In genomic region chr3:150925751-150926201, GRCh38 we compare ENCODE assay signal across 9 cellular contexts. TPM values are rescaled to one million over a fixed set of nuclear protein-coding genes. Genes with fewer than 3 reads are reported as not detected.
A peak's percentile ranks its signal among the peaks of the same experiment; 100 is the strongest.
DNase-seq lines count a peak whose midpoint lies in the region; ATAC-seq and TF ChIP-seq lines count a peak whose summit lies in the region.
"Had no signal": no experiment of that assay in that cellular context is flagged by ENCODE, and none has a peak within 500 bp of the region (broad histone marks: within the 10 kb centered on the region; RNA-seq: fewer than 3 reads in every experiment).

No MANE protein-coding gene starts in this region.

- intact Hi-C loops in dorsolateral prefrontal cortex (cut with DNase I): no loop called here

- H3K27ac ChIP-seq in dorsolateral prefrontal cortex: no peak overlapping the region
- H3K27ac ChIP-seq: ovary had no signal

- peak in 38 of 56 donors; percentile 7 to 46 (median 32) for TF ChIP-seq CTCF in dorsolateral prefrontal cortex (IDR thresholded peaks at IDR 0.05 in 54 of 56, conservative IDR thresholded peaks at IDR 0.05 in 2 of 56; ENCODE audit: low read depth in 1 of 56, partially characterized antibody in 56 of 56)

- peak; percentile 85 for ATAC-seq in HG02678 (IDR thresholded peaks at IDR 0.05; ENCODE audit: unreplicated experiment)
- peak; percentile 53 to 67 for ATAC-seq in activated CD4-positive, CD25-positive, alpha-beta regulatory T cell treated with anti-CD3 and anti-CD28 coated beads, Interleukin-2, amount 50 U/mL, for 24 hours
- peak; percentile 87 for ATAC-seq in stimulated activated naive CD8-positive, alpha-beta T cell treated with anti-CD3 and anti-CD28 coated beads, Interleukin-15, Interleukin-2, amounts not matched to agents 100 U/mL and 50 U/mL, for 24 hours

- no peaks in the 10 kb centered on the region for H3K27me3 ChIP-seq in dorsolateral prefrontal cortex
- H3K27me3 ChIP-seq: ovary had no signal

- DNase-seq in NCI-H2196 (lab: John Stamatoyannopoulos, UW; ENCODE audit: unreplicated experiment) (peak; percentile 5), NCI-H2196 treated with DMSO at 0.1 percent for 48 hours (lab: John Stamatoyannopoulos, UW; ENCODE audit: unreplicated experiment) (no peak), NCI-H1436 treated with DMSO at 0.1 percent for 48 hours (lab: John Stamatoyannopoulos, UW) (peak; percentile 3), dorsolateral prefrontal cortex (peak in 2 of 10 donors; percentile 37 to 45), myocyte (ENCODE audit: low read depth) (peak; percentile 26)
- peak; percentile 69 for DNase-seq in stimulated activated naive CD8-positive, alpha-beta T cell treated with anti-CD3 and anti-CD28 coated beads, Interleukin-15, Interleukin-2, amounts not matched to agents 100 U/mL and 50 U/mL, for 24 hours

- peak overlapping the region in 26 of 59 donors; percentile 6 to 51 (median 35) for H3K4me3 ChIP-seq in dorsolateral prefrontal cortex
- H3K4me3 ChIP-seq: ovary had no signal

RNA-seq across cellular contexts. Expression of gene MINDY4B, which starts 20.5 kb away (rescaled TPM):
- total RNA-seq in dorsolateral prefrontal cortex: 1 to 10 TPM in 4 of 120 experiments, under 1 TPM in 34, not detected in 82; 0.28 to 1.9 (median 0.61) TPM
- total RNA-seq in myocyte: not detected in 2 replicates
- polyA plus RNA-seq in myocyte (2012): not detected
- total RNA-seq: ovary had no signal
- polyA plus RNA-seq: ovary had no signal

RNA-seq across cellular contexts. Expression of gene CLRN1, which starts 46.8 kb away (rescaled TPM):
- total RNA-seq in dorsolateral prefrontal cortex (under 1 TPM in 1 of 120 experiments, not detected in 119; 0.43 TPM), myocyte (not detected in 2 replicates)
- polyA plus RNA-seq in myocyte (2012): not detected
- total RNA-seq: ovary had no signal
- polyA plus RNA-seq: ovary had no signal
